ENCODE assay signal across 8 cellular contexts in the genomic region with DNA sequence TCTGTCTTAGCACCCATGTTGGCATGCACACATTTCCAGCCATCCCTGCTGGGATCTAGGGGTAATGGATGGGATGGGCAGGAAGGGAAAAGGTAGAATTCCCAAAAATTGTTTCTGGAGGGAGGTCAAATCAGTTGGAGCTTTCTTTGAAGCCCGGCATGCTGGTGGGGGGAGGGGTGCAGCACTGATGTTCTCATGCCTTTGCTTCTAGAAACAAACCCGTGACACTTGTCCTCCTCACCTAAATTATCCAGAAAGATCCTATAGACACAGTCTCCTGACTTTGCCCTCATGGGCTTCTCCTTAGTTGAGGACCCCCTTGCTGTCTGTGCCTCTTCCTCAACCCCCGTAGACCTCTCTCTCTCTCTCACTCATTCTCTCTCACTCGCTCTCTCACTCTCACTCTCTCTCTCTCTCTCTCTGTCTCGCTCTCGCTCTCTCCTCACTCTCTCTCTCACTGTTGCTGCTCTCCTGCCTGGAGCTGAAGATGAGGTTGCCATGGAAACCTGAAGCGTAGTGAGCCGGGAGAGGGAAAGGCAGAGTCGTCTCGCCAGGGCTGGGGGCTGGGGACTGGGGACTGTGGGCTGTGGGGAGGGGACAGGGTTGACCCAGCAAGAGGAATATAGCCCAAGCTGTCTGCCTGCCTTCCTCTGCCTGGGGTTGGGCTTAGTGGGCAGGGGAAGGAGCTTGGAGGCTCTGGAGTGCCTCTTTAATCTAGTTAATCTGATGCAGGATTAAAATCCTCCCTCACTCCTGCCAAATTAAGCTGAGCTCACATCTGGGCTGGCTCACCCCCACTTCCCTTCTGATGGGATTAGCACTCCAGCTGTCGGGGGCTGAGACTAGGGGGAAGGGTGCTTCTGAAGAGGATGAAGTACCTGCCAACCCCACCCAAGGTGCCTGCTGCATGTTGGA. TPM values are rescaled to one million over a fixed set of nuclear protein-coding genes. Genes with fewer than 3 reads are reported as not detected.
DNase-seq lines count a peak whose midpoint lies in the region; ATAC-seq and TF ChIP-seq lines count a peak whose summit lies in the region.

No MANE protein-coding gene starts in this region.

- H3K27ac Mint-ChIP-seq in mesothelial cell of epicardium (peak overlapping the region; percentile 70), type B pancreatic cell (peak overlapping the region; percentile 48)

- peaks cover 19% of the 10 kb centered on the region for H3K36me3 Mint-ChIP-seq in mesothelial cell of epicardium
- peaks cover 18% of the 10 kb centered on the region for H3K36me3 Mint-ChIP-seq in type B pancreatic cell

- no peaks in the 10 kb centered on the region for H3K9me3 ChIP-seq in heart right ventricle

- H3K4me3 Mint-ChIP-seq in mesothelial cell of epicardium (no peak overlapping the region), type B pancreatic cell (peak overlapping the region; percentile 74)

- peaks cover 0 to 88% (median 15%) of the 10 kb centered on the region in 9 donors for H3K36me3 ChIP-seq in heart right ventricle

- DNase-seq in heart right ventricle (no peak), Right ventricle myocardium superior (no peak), astrocyte of the spinal cord (ENCODE audit: low read depth, low spot score) (peak; percentile 54), mesothelial cell of epicardium (ENCODE audit: low spot score in 2 of 2, unreplicated experiment in 2 of 2) (no peak), type B pancreatic cell (ENCODE audit: extremely low spot score, unreplicated experiment) (no peak), SW 1271 (lab: John Stamatoyannopoulos, UW) (no peak)
- no peak for DNase-seq in activated CD4-positive, CD25-positive, alpha-beta regulatory T cell treated with anti-CD3 and anti-CD28 coated beads, Interleukin-2, amount 50 U/mL, for 72 hours

- in situ Hi-C loops in astrocyte of the spinal cord (cut with HindIII; ENCODE audit: low sequenced_read_pairs), result no loop called here

- H3K27me3 ChIP-seq in heart right ventricle, result no peaks in the 10 kb centered on the region

- H3K27me3 Mint-ChIP-seq in mesothelial cell of epicardium (ENCODE audit: low read depth), result no peaks in the 10 kb centered on the region
- H3K27me3 Mint-ChIP-seq in type B pancreatic cell, result no peaks in the 10 kb centered on the region

- no peaks in the 10 kb centered on the region for H3K9me3 Mint-ChIP-seq in mesothelial cell of epicardium
- H3K9me3 Mint-ChIP-seq in type B pancreatic cell, result no peaks in the 10 kb centered on the region

- TF ChIP-seq CTCF in heart right ventricle (IDR thresholded peaks at IDR 0.05), result no peak
- TF ChIP-seq CTCF in astrocyte of the spinal cord (IDR thresholded peaks at IDR 0.05; ENCODE audit: low read depth, low read length), result no peak
- TF ChIP-seq CTCF in mesothelial cell of epicardium (IDR thresholded peaks at IDR 0.05; ENCODE audit: unreplicated experiment), result no peak
- TF ChIP-seq CTCF in type B pancreatic cell (conservative IDR thresholded peaks at IDR 0.05), result no peak

- H3K27ac ChIP-seq in heart right ventricle, result peak overlapping the region in 7 of 10 donors; percentile 16 to 81 (median 71)

- peaks cover 45% of the 10 kb centered on the region for H3K4me1 Mint-ChIP-seq in mesothelial cell of epicardium
- H3K4me1 Mint-ChIP-seq in type B pancreatic cell (ENCODE audit: unreplicated experiment), result peaks cover 38% of the 10 kb centered on the region

- peak in 3 of 8 donors; percentile 6 to 19 (median 8) for ATAC-seq in heart right ventricle
- no peak for ATAC-seq in Right ventricle myocardium superior (ENCODE audit: poor library complexity)
- ATAC-seq in GM21717 (IDR thresholded peaks at IDR 0.05; ENCODE audit: unreplicated experiment), result no peak

- no peak overlapping the region for H3K4me3 ChIP-seq in heart right ventricle
- H3K4me3 ChIP-seq in astrocyte of the spinal cord (ENCODE audit: low read depth, low read length), result no peak overlapping the region

- peaks cover 33 to 88% (median 60%) of the 10 kb centered on the region in 9 donors for H3K4me1 ChIP-seq in heart right ventricle

- WGBS in heart right ventricle, 2 donors, result 57 to 62% methylated on average over 11 of the region's 11 CpGs

- intact Hi-C loops in heart right ventricle (cut with DNase I) (no loop called here), Right ventricle myocardium superior (cut with DNase I) (no loop called here)

RNA-seq across cellular contexts. Expression of gene LASP1, which starts 16.1 kb away (rescaled TPM):
- total RNA-seq in heart right ventricle, result 10 to 100 TPM; 19.5 to 56.9 (median 23.0) TPM
- polyA plus RNA-seq in heart right ventricle, result 10 to 100 TPM; 21.3 to 25.4 TPM
- 31.7 TPM for total RNA-seq in Right ventricle myocardium superior
- 144 to 152 TPM (median 146 TPM) in 3 replicates for total RNA-seq in mesothelial cell of epicardium
- 159 and 210 TPM in 2 replicates for total RNA-seq in type B pancreatic cell (ENCODE audit: low replicate concordance)

RNA-seq across cellular contexts. Expression of gene RPL23, which starts 32.5 kb away (rescaled TPM):
- total RNA-seq in heart right ventricle, result 100 to 1,000 TPM; 725 to 991 (median 835) TPM
- polyA plus RNA-seq in heart right ventricle, result 1,000 to 10,000 TPM; 1,798 to 2,733 TPM
- total RNA-seq in Right ventricle myocardium superior, result 767 TPM
- total RNA-seq in mesothelial cell of epicardium, result 1,597 to 1,708 TPM (median 1,659 TPM) in 3 replicates
- 1,908 and 1,925 TPM in 2 replicates for total RNA-seq in type B pancreatic cell (ENCODE audit: low replicate concordance)
